Comparison of ENCODE assay signal across 1 cellular context in the genomic region with DNA sequence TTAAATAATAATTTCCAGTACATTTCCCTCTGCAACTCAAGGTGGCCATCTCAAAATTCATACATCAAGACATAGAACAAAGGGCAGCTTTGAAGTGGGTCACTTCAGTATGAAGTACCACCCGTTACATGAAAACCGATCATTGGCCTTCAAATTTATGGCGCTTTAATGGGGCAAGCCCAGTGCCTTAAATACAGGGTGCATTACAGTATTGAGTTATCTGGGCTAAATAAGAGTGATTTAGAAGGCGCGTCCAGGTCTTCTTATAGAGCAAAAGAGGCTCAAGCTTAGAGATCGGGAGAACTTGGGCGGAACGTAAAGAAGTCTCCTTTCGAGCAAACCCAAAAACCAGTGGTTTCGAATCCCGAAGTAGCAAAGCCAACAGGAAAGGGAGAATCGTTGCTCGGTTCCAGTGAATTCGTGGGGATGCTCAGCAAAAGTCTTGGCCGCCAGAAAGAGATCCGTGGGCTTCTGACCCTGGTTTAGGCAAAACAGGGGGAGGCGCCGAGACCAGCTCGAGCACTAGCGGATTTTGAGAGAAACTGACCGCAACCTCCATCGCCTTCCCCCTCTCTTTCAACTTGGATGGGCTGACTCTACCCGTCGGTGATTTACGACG.
TF ChIP-seq lines count a peak whose summit lies in the region.

No MANE protein-coding gene starts in this region.

TF ChIP-seq in GM23338, 12 proteins besides CTCF, POLR2A, EP300 and RAD21:
- TF ChIP-seq POLR2AphosphoS5 (IDR thresholded peaks at IDR 0.05; ENCODE audit: low read depth) (no peak), ZNF331 (CRISPR knock-in tag; IDR thresholded peaks at IDR 0.05; ENCODE audit: low read depth) (no peak), EZH2 (IDR thresholded peaks at IDR 0.05; ENCODE audit: low read depth, unreplicated experiment) (peak; percentile 96), NANOG (IDR thresholded peaks at IDR 0.05; ENCODE audit: borderline replicate concordance) (no peak), ZNF114 (CRISPR knock-in tag; IDR thresholded peaks at IDR 0.05) (no peak), CREB1 (CRISPR knock-in tag; IDR thresholded peaks at IDR 0.05; ENCODE audit: low read depth) (no peak)
- TF ChIP-seq, protein P1, sequence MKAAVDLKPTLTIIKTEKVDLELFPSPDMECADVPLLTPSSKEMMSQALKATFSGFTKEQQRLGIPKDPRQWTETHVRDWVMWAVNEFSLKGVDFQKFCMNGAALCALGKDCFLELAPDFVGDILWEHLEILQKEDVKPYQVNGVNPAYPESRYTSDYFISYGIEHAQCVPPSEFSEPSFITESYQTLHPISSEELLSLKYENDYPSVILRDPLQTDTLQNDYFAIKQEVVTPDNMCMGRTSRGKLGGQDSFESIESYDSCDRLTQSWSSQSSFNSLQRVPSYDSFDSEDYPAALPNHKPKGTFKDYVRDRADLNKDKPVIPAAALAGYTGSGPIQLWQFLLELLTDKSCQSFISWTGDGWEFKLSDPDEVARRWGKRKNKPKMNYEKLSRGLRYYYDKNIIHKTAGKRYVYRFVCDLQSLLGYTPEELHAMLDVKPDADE (IDR thresholded peaks at IDR 0.05) = no peak
